Comparison of ENCODE assay signal across 7 cellular contexts in genomic region chr3:97910236-97910831, GRCh38.
DNase-seq lines count a peak whose midpoint lies in the region; ATAC-seq, FAIRE-seq and TF ChIP-seq lines count a peak whose summit lies in the region.
"Not testable (repeated sequence)": the region's sequence is repeated elsewhere in the genome, so short reads cannot be mapped to it uniquely, and the experiment has no call there.

No MANE protein-coding gene starts in this region.

- H2AFZ ChIP-seq in K562 (ENCODE audit: low read depth, low read length) = peak overlapping the region; percentile 68

- not testable (repeated sequence) for H3K79me2 ChIP-seq in K562 (ENCODE audit: control insufficient read depth, insufficient read depth, low read length)

- intact Hi-C loops in K562 (cut with micrococcal nuclease) = loop anchor here (5.0 kb wide), 1 partner anchor 62 kb away; the partner anchor contains the start of gene RIOX2

- not testable (repeated sequence) for H3K9me3 Mint-ChIP-seq in WTC11; activated T-cell treated with anti-CD3 and anti-CD28 coated beads, Interleukin-2, amount 50 U/mL, for 4 hours; progenitor cell of endocrine pancreas (ENCODE audit: low read depth)

- H3K27me3 Mint-ChIP-seq in WTC11 (ENCODE audit: low read depth); activated T-cell treated with anti-CD3 and anti-CD28 coated beads, Interleukin-2, amount 50 U/mL, for 4 hours (ENCODE audit: low read depth); progenitor cell of endocrine pancreas: not testable (repeated sequence)

- peak; percentile 41; the same call in 1 of the 2 replicates for TF ChIP-seq POLR2A in K562 (conservative IDR thresholded peaks at IDR 0.05)

- ATAC-seq in WTC11; activated T-cell treated with anti-CD3 and anti-CD28 coated beads, Interleukin-2, amount 50 U/mL, for 4 hours: not testable (repeated sequence)
- ATAC-seq in K562 = peak; percentile 66

- not testable (repeated sequence) for TF ChIP-seq RAD21 in K562 (CRISPR knock-in tag; conservative IDR thresholded peaks at IDR 0.05 in 1 of 2, IDR thresholded peaks at IDR 0.05 in 1 of 2)

- H3K4me3 Mint-ChIP-seq in WTC11 (peak overlapping the region; percentile 67), progenitor cell of endocrine pancreas (ENCODE audit: low read depth) (peak overlapping the region; percentile 55)
- peak overlapping the region; percentile 71 for H3K4me3 Mint-ChIP-seq in activated T-cell treated with anti-CD3 and anti-CD28 coated beads, Interleukin-2, amount 50 U/mL, for 4 hours

- peak overlapping the region; percentile 28 for H3K4me2 ChIP-seq in K562 (ENCODE audit: insufficient read depth, low read length)

- not testable (repeated sequence) for H3K9me1 ChIP-seq in K562 (ENCODE audit: control insufficient read depth, insufficient read depth, low read length)

- BruUV-seq in K562 (replicated peaks; lab: Mats Ljungman, UMichigan) = not testable (repeated sequence)

- H3K27ac ChIP-seq in KOPT-K1 (ENCODE audit: low read depth, low read length, poor library complexity, severe bottlenecking) (peak overlapping the region; percentile 44), K562 (ENCODE audit: extremely low read depth, low read depth, low read length) (peak overlapping the region; percentile 57; the same call in 2 of the 3 replicates)

- H4K20me1 ChIP-seq in K562 (replicated peaks; ENCODE audit: control insufficient read depth, insufficient read depth, low read length) = not testable (repeated sequence)

- peaks cover 16% of the 10 kb centered on the region for H3K4me1 Mint-ChIP-seq in WTC11
- H3K4me1 Mint-ChIP-seq in activated T-cell treated with anti-CD3 and anti-CD28 coated beads, Interleukin-2, amount 50 U/mL, for 4 hours (ENCODE audit: low read depth) = peaks cover 24% of the 10 kb centered on the region
- H3K4me1 Mint-ChIP-seq in progenitor cell of endocrine pancreas (ENCODE audit: low read depth) = not testable (repeated sequence)

- H3K36me3 ChIP-seq in GM06990 (ENCODE audit: control insufficient read depth, insufficient read depth, low read length); KOPT-K1 (ENCODE audit: insufficient read depth, low read length); K562 (ENCODE audit: control insufficient read depth, insufficient read depth, low read length); iPS-15b (ENCODE audit: control insufficient read depth, insufficient read depth, low read length): not testable (repeated sequence)

- CTCF ChIA-PET in WTC11 (lab: Charles Lee); K562 (lab: Yijun Ruan, JAX; ENCODE audit: low intra/inter-chr PET ratio): not testable (repeated sequence)

- H3K27me3 ChIP-seq in GM06990 (replicated peaks; ENCODE audit: control insufficient read depth, insufficient read depth, low read length); K562 (ENCODE audit: control insufficient read depth in 2 of 2, insufficient read depth in 2 of 2, low read length in 2 of 2); iPS-15b (ENCODE audit: control insufficient read depth, insufficient read depth, low read length): not testable (repeated sequence)

- H3K36me3 Mint-ChIP-seq in WTC11 = peaks cover 22% of the 10 kb centered on the region
- not testable (repeated sequence) for H3K36me3 Mint-ChIP-seq in activated T-cell treated with anti-CD3 and anti-CD28 coated beads, Interleukin-2, amount 50 U/mL, for 4 hours (ENCODE audit: insufficient read depth); progenitor cell of endocrine pancreas (ENCODE audit: insufficient read depth)

- DNase-seq in GM06990 (ENCODE audit: extremely low read depth, insufficient read length) = peak; percentile 3
- DNase-seq in WTC11 (ENCODE audit: low spot score) = peak; percentile 57
- DNase-seq in activated T-cell treated with anti-CD3 and anti-CD28 coated beads, Interleukin-2, amount 50 U/mL, for 4 hours = peak; percentile 5
- DNase-seq in K562 (ENCODE audit: extremely low read depth in 1 of 4, low spot score in 3 of 4); progenitor cell of endocrine pancreas (ENCODE audit: low spot score, unreplicated experiment): not testable (repeated sequence)

- peak overlapping the region in 1 of 2 experiments; percentile 35; a peak in 1 of 4 replicates for H3K9ac ChIP-seq in K562 (ENCODE audit: insufficient read depth in 1 of 2, low read depth in 2 of 2, low read length in 2 of 2)
- not testable (repeated sequence) for H3K9ac ChIP-seq in iPS-15b (ENCODE audit: low read depth, low read length)

- not testable (repeated sequence) for H3K9me3 ChIP-seq in KOPT-K1 (ENCODE audit: insufficient read depth, low read length, poor library complexity, severe bottlenecking); K562 (replicated peaks; ENCODE audit: control insufficient read depth, insufficient read depth, low read depth, low read length); iPS-15b (ENCODE audit: control insufficient read depth, insufficient read depth, low read length)

- H3K4me3 ChIP-seq in GM06990 (replicated peaks; ENCODE audit: low read depth, low read length) = not testable (repeated sequence)
- 0 out of 2 replicates have a peak overlapping the region, but pooled peaks have one; percentile 15 for H3K4me3 ChIP-seq in K562
- peak overlapping the region; percentile 30 for H3K4me3 ChIP-seq in iPS-15b (ENCODE audit: low read depth, low read length)

- POLR2A ChIA-PET in WTC11 (lab: Charles Lee) = not testable (repeated sequence)
- POLR2A ChIA-PET in K562 (lab: Yijun Ruan, JAX) = interaction anchor here (0.5 to 1.6 kb wide), 3 partner anchors 25 to 42 kb away, joined by 3 to 5 read pairs (median 5); no protein-coding TSS in a partner anchor

- not testable (repeated sequence) for TF ChIP-seq EP300 in K562 (IDR thresholded peaks at IDR 0.05; ENCODE audit: low read length)

- 13% methylated on average over 13 of the region's 24 CpGs for WGBS in K562 (ENCODE audit: insufficient coverage, low coverage, missing lambda C conversion rate)

- not testable (repeated sequence) for H3K4me1 ChIP-seq in K562 (replicated peaks in 1 of 2; ENCODE audit: control insufficient read depth in 2 of 2, insufficient read depth in 2 of 2, low read length in 2 of 2); iPS-15b (ENCODE audit: control insufficient read depth, insufficient read depth, low read length)

- not testable (repeated sequence) for TF ChIP-seq CTCF in GM06990 (IDR thresholded peaks at IDR 0.05; ENCODE audit: insufficient read depth, low read length, poor library complexity, severe bottlenecking); WTC11 (IDR thresholded peaks at IDR 0.05); K562 (IDR thresholded peaks at IDR 0.05 in 2 of 3, conservative IDR thresholded peaks at IDR 0.05 in 1 of 3; ENCODE audit: insufficient read depth in 2 of 3, low read depth in 1 of 3, low read length in 3 of 3); progenitor cell of endocrine pancreas (IDR thresholded peaks at IDR 0.05; ENCODE audit: unreplicated experiment)

- not testable (repeated sequence) for FAIRE-seq in K562 (lab: Jason Lieb, UNC)

- in situ Hi-C loops in K562 (cut with MboI) = not testable (repeated sequence)

- H3K27ac Mint-ChIP-seq in WTC11 = peak overlapping the region; percentile 95
- not testable (repeated sequence) for H3K27ac Mint-ChIP-seq in progenitor cell of endocrine pancreas

TF ChIP-seq in WTC11, 78 proteins besides CTCF, POLR2A, EP300 and RAD21 (continues in another document):
- TF ChIP-seq FOXK1 (CRISPR knock-in tag; IDR thresholded peaks at IDR 0.05) = peak; percentile 64

TF ChIP-seq in K562, 482 proteins besides CTCF, POLR2A, EP300 and RAD21:
- not testable (repeated sequence) for TF ChIP-seq ATF1 (CRISPR knock-in tag; IDR thresholded peaks at IDR 0.05)
- 0 out of 2 replicates have a peak, but pooled peaks have one; percentile 29 for TF ChIP-seq ATF1 (tag; IDR thresholded peaks at IDR 0.05)
- TF ChIP-seq YY1 (IDR thresholded peaks at IDR 0.05; ENCODE audit: borderline replicate concordance in 1 of 3, control insufficient read depth in 1 of 3, extremely low read depth in 1 of 3, insufficient read depth in 3 of 3, insufficient read length in 1 of 3, insufficient replicate concordance in 2 of 3, low read depth in 1 of 3, low read length in 2 of 3) = peak in 1 of 3 experiments; percentile 17
- peak; percentile 74; the same call in 1 of the 2 replicates for TF ChIP-seq NFRKB (IDR thresholded peaks at IDR 0.05; ENCODE audit: low read depth)
- peak; percentile 33 to 64; a peak in 2 of 4 replicates for TF ChIP-seq FOXK2 (conservative IDR thresholded peaks at IDR 0.05 in 1 of 2, IDR thresholded peaks at IDR 0.05 in 1 of 2; ENCODE audit: low read depth in 2 of 2)
